ENCODE assay signal across 8 cellular contexts in genomic region chr12:56007148-56007891, GRCh38. TPM values are rescaled to one million over a fixed set of nuclear protein-coding genes. Genes with fewer than 3 reads are reported as not detected.
DNase-seq lines count a peak whose midpoint lies in the region; ATAC-seq and TF ChIP-seq lines count a peak whose summit lies in the region.

No MANE protein-coding gene starts in this region.

- ATAC-seq in GM21619 (IDR thresholded peaks at IDR 0.05; ENCODE audit: unreplicated experiment) = peak; percentile 71
- ATAC-seq in foreskin keratinocyte = peak; percentile 87

- H4K20me1 ChIP-seq in neural cell (ENCODE audit: insufficient read depth) = no peaks in the 10 kb centered on the region

- peak overlapping the region; percentile 75 for H3K27ac ChIP-seq in foreskin keratinocyte
- peak overlapping the region; percentile 71 for H3K27ac ChIP-seq in neural cell (ENCODE audit: low read length)

- H3K9me3 Mint-ChIP-seq in Calu3 (ENCODE audit: low read depth, unreplicated experiment) = no peaks in the 10 kb centered on the region
- H3K9me3 Mint-ChIP-seq in stimulated activated naive CD8-positive, alpha-beta T cell treated with anti-CD3 and anti-CD28 coated beads, Interleukin-15, Interleukin-2, amounts not matched to agents 100 ng/mL and 50 ng/mL, for 24 hours = no peaks in the 10 kb centered on the region

- H3F3A ChIP-seq in neural cell (ENCODE audit: insufficient read depth, low read length, poor library complexity, severe bottlenecking) = no peaks in the 10 kb centered on the region

- H3K79me2 ChIP-seq in neural cell (replicated peaks; ENCODE audit: insufficient read depth, low read length) = no peaks in the 10 kb centered on the region

- H3K36me3 Mint-ChIP-seq in Calu3 (ENCODE audit: insufficient read depth, unreplicated experiment) = peaks cover 28% of the 10 kb centered on the region
- peaks cover 3% of the 10 kb centered on the region for H3K36me3 Mint-ChIP-seq in stimulated activated naive CD8-positive, alpha-beta T cell treated with anti-CD3 and anti-CD28 coated beads, Interleukin-15, Interleukin-2, amounts not matched to agents 100 ng/mL and 50 ng/mL, for 24 hours (ENCODE audit: low read depth)

- H3K4me3 Mint-ChIP-seq in Calu3 (ENCODE audit: low read depth, unreplicated experiment) = peak overlapping the region; percentile 78
- peak overlapping the region; percentile 83 for H3K4me3 Mint-ChIP-seq in stimulated activated naive CD8-positive, alpha-beta T cell treated with anti-CD3 and anti-CD28 coated beads, Interleukin-15, Interleukin-2, amounts not matched to agents 100 ng/mL and 50 ng/mL, for 24 hours

- H3K27ac Mint-ChIP-seq in Calu3 (ENCODE audit: unreplicated experiment) = peak overlapping the region; percentile 71
- peak overlapping the region; percentile 91 for H3K27ac Mint-ChIP-seq in stimulated activated naive CD8-positive, alpha-beta T cell treated with anti-CD3 and anti-CD28 coated beads, Interleukin-15, Interleukin-2, amounts not matched to agents 100 ng/mL and 50 ng/mL, for 24 hours

- no peaks in the 10 kb centered on the region for H3K36me3 ChIP-seq in neural cell (ENCODE audit: insufficient read depth, low read length)

- H3K9ac ChIP-seq in neural cell (ENCODE audit: low read length) = peak overlapping the region; percentile 82

- no peaks in the 10 kb centered on the region for H3K4me1 ChIP-seq in foreskin keratinocyte

- H3K4me1 Mint-ChIP-seq in Calu3 (ENCODE audit: low read depth, unreplicated experiment) = peaks cover 17% of the 10 kb centered on the region
- H3K4me1 Mint-ChIP-seq in stimulated activated naive CD8-positive, alpha-beta T cell treated with anti-CD3 and anti-CD28 coated beads, Interleukin-15, Interleukin-2, amounts not matched to agents 100 ng/mL and 50 ng/mL, for 24 hours (ENCODE audit: low read depth) = peaks cover 20% of the 10 kb centered on the region

- H3K9me3 ChIP-seq in neural cell (ENCODE audit: low read length) = no peaks in the 10 kb centered on the region

- no peaks in the 10 kb centered on the region for H3K9me2 ChIP-seq in neural cell (ENCODE audit: insufficient read depth, low read length)

- TF ChIP-seq CTCF in Calu3 (IDR thresholded peaks at IDR 0.05; ENCODE audit: unreplicated experiment) (no peak), foreskin keratinocyte (conservative IDR thresholded peaks at IDR 0.05) (no peak), neural cell (IDR thresholded peaks at IDR 0.05; ENCODE audit: poor library complexity, severe bottlenecking) (no peak)

- no TSS peak for BruUV-seq in Calu3 (replicated peaks; lab: Mats Ljungman, UMichigan)

- peak overlapping the region; percentile 59 for H2AFZ ChIP-seq in neural cell (ENCODE audit: low read depth, low read length)

- no peak for TF ChIP-seq EP300 in neural cell (conservative IDR thresholded peaks at IDR 0.05; ENCODE audit: poor library complexity, severe bottlenecking)

- peak overlapping the region; percentile 82 for H3K4me3 ChIP-seq in neural cell (ENCODE audit: low read length)

- H3K27me3 Mint-ChIP-seq in Calu3 (ENCODE audit: unreplicated experiment) = no peaks in the 10 kb centered on the region
- no peaks in the 10 kb centered on the region for H3K27me3 Mint-ChIP-seq in stimulated activated naive CD8-positive, alpha-beta T cell treated with anti-CD3 and anti-CD28 coated beads, Interleukin-15, Interleukin-2, amounts not matched to agents 100 ng/mL and 50 ng/mL, for 24 hours

- TF ChIP-seq RAD21 in neural cell (conservative IDR thresholded peaks at IDR 0.05) = no peak

- CTCF ChIA-PET in Calu3 (lab: Charles Lee) = interaction anchor here (0.6 to 2.8 kb wide), 14 partner anchors 9 to 705 kb away, joined by 3 to 20 read pairs (median 6); partner anchors contain the start of genes PA2G4 and SUOX

- peak; percentile 89 for DNase-seq in Calu3
- DNase-seq in M059J (ENCODE audit: low read depth) = peak; percentile 86
- DNase-seq in SIG-M5 (lab: John Stamatoyannopoulos, UW) = peak; percentile 11
- peak; percentile 67 for DNase-seq in activated gamma-delta T cell treated with Interleukin-2 at 50 U/mL for 16 hours
- peak; percentile 64 to 81 for DNase-seq in foreskin keratinocyte

- peak overlapping the region; percentile 74 for H3K4me2 ChIP-seq in neural cell (ENCODE audit: low read length)

- intact Hi-C loops in Calu3 (cut with micrococcal nuclease; ENCODE audit: unreplicated experiment) = no loop called here

- H3K27me3 ChIP-seq in foreskin keratinocyte = no peaks in the 10 kb centered on the region
- H3K27me3 ChIP-seq in neural cell (ENCODE audit: insufficient read depth, low read depth, low read length) = no peaks in the 10 kb centered on the region

TF ChIP-seq in neural cell, 6 proteins besides CTCF, POLR2A, EP300 and RAD21:
- TF ChIP-seq EZH2 (IDR thresholded peaks at IDR 0.05; ENCODE audit: borderline replicate concordance, insufficient read depth, low read length, poor library complexity, severe bottlenecking) (no peak), TAF1 (IDR thresholded peaks at IDR 0.05; ENCODE audit: low read depth) (no peak), POLR2AphosphoS5 (IDR thresholded peaks at IDR 0.05) (peak; percentile 15), REST (IDR thresholded peaks at IDR 0.05; ENCODE audit: borderline replicate concordance) (no peak), SMC3 (conservative IDR thresholded peaks at IDR 0.05; ENCODE audit: poor library complexity) (peak; percentile 19), MXI1 (conservative IDR thresholded peaks at IDR 0.05; ENCODE audit: poor library complexity, severe bottlenecking) (no peak)

RNA-seq across cellular contexts. Expression of gene SUOX, which starts 10.2 kb away (rescaled TPM):
- total RNA-seq in Calu3 (2022) (31.1 and 34.9 TPM in 2 replicates), foreskin keratinocyte (8.7 TPM in 2 replicates)
- 9.7 and 17.0 TPM in 2 replicates for total RNA-seq in M059J (2014; rRNA removed; shearing (Covaris generic))
- polyA plus RNA-seq in foreskin keratinocyte (6.2 and 6.7 TPM in 2 replicates), neural cell (13.1 and 20.4 TPM in 2 replicates)
- 17.8 and 19.4 TPM in 2 replicates for polyA minus RNA-seq in neural cell

RNA-seq across cellular contexts. Expression of gene IKZF4, which starts 13.5 kb away (rescaled TPM):
- total RNA-seq in Calu3 (2022) (7.3 and 9.0 TPM in 2 replicates), foreskin keratinocyte (1.2 and 1.6 TPM in 2 replicates)
- total RNA-seq in M059J (2014; rRNA removed; shearing (Covaris generic)) = 0.57 and 1.2 TPM in 2 replicates
- polyA plus RNA-seq in foreskin keratinocyte (0.62 and 0.91 TPM in 2 replicates), neural cell (4.8 and 5.0 TPM in 2 replicates)
- polyA minus RNA-seq in neural cell = 9.0 and 13.7 TPM in 2 replicates

RNA-seq across cellular contexts. Expression of gene RAB5B, which starts 33.4 kb away (rescaled TPM):
- total RNA-seq in Calu3 (2022) = 84.7 and 91.6 TPM in 2 replicates
- 58.1 and 71.3 TPM in 2 replicates for total RNA-seq in M059J (2014; rRNA removed; shearing (Covaris generic))
- total RNA-seq in foreskin keratinocyte = 58.2 and 75.3 TPM in 2 replicates
- polyA plus RNA-seq in foreskin keratinocyte = 42.4 and 45.9 TPM in 2 replicates
- 39.6 and 43.9 TPM in 2 replicates for polyA plus RNA-seq in neural cell
- 53.1 and 62.6 TPM in 2 replicates for polyA minus RNA-seq in neural cell

RNA-seq across cellular contexts. Expression of gene RPS26, which starts 34.4 kb away (rescaled TPM):
- 50.6 and 50.7 TPM in 2 replicates for total RNA-seq in Calu3 (2022)
- 1,969 and 2,525 TPM in 2 replicates for total RNA-seq in M059J (2014; rRNA removed; shearing (Covaris generic))
- total RNA-seq in foreskin keratinocyte = 833 and 866 TPM in 2 replicates
- 1,198 and 1,225 TPM in 2 replicates for polyA plus RNA-seq in foreskin keratinocyte
- 598 and 686 TPM in 2 replicates for polyA plus RNA-seq in neural cell
- 160 and 206 TPM in 2 replicates for polyA minus RNA-seq in neural cell

RNA-seq across cellular contexts. Expression of gene CDK2, which starts 40.7 kb away (rescaled TPM):
- total RNA-seq in Calu3 (2022) = 68.9 and 76.4 TPM in 2 replicates
- total RNA-seq in M059J (2014; rRNA removed; shearing (Covaris generic)) = 112 and 148 TPM in 2 replicates
- 71.3 and 75.5 TPM in 2 replicates for total RNA-seq in foreskin keratinocyte
- polyA plus RNA-seq in foreskin keratinocyte = 39.4 and 52.8 TPM in 2 replicates
- polyA plus RNA-seq in neural cell = 2.3 and 2.6 TPM in 2 replicates
- polyA minus RNA-seq in neural cell = 1.7 TPM in 1 of 2 replicates, not detected in the other

Comparison
In these comparisons a context has a peak if more than half of its experiments do, and no peak if none do; other contexts are left out.
1. Peak in every context shown above with its lines: DNase-seq, ATAC-seq, H3K4me3 ChIP-seq and H3K27ac ChIP-seq.
2. DNase-seq: peak in every context shown above with its lines; median percentile 89 in Calu3; 86 in M059J; 72 in foreskin keratinocyte; 67 in activated gamma-delta T cell treated with Interleukin-2 at 50 U/mL for 16 hours; 11 in SIG-M5.